In the genomic region with DNA sequence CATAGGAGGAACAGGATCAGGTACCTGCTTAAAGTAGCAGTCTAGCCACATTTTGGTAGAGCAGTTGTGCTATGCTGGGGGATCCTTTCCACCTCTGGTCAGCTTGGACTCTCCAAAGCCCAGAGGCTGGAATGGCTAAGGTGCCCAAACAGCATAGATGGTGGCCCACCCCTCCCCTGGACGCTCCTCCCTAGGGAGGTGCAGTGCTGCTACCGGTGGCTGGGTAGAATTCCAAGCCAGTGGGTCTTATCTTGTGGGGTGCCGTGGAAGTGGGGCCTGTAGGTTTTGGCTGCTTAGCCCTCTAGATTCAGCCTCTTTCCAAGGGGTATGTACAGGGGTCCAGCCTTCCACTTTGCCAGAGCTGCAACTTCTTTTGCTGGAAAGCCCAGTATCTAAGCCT, we compare ENCODE assay signal across 26 cellular contexts.
"Had no signal": no experiment of that assay in that cellular context is flagged by ENCODE, and none has a peak within 500 bp of the region (broad histone marks: within the 10 kb centered on the region; RNA-seq: fewer than 3 reads in every experiment).

No MANE protein-coding gene starts in this region.

- DNase-seq: naive thymus-derived CD8-positive, alpha-beta T cell; nephron progenitor cell; occipital lobe; ovary; psoas muscle; right cardiac atrium; right lobe of liver; stimulated activated CD4-positive, alpha-beta T cell treated with anti-CD3 and anti-CD28 coated beads, Interleukin-15, amount 100 ng/mL, for 24 hours; stimulated activated CD4-positive, alpha-beta T cell treated with anti-CD3 and anti-CD28 coated beads, Interleukin-2, amount 100 ng/mL, for 24 hours; stimulated activated CD4-positive, alpha-beta T cell treated with anti-CD3 and anti-CD28 coated beads, Interleukin-2, amount 100 ng/mL, for 48 hours; stimulated activated CD4-positive, alpha-beta T cell treated with anti-CD3 and anti-CD28 coated beads, Interleukin-4, amount 100 ng/mL, for 24 hours; stimulated activated naive B cell treated with anti-CD40 and anti-IgM and Interleukin-4, amounts not matched to agents 10 μg/mL and 1 μg/mL and 100 μg/mL, for 72 hours; stimulated activated naive CD4-positive, alpha-beta T cell treated with Interleukin-2 at 50 U/mL for 16 hours; stomach; thyroid gland; trophoblast cell; upper lobe of left lung had no signal

- FAIRE-seq: urothelium cell line had no signal

- H3K27me3 ChIP-seq: neutrophil, ovary, right lobe of liver, stomach, thyroid gland, tibial nerve, upper lobe of left lung, vagina had no signal

- H3K4me3 ChIP-seq: ovary, psoas muscle, right lobe of liver, skin epidermis, smooth muscle cell, stomach, thoracic aorta, thyroid gland, tibial nerve, upper lobe of left lung, vagina had no signal

- H3K27ac ChIP-seq: neutrophil, ovary, parathyroid adenoma, psoas muscle, right lobe of liver, skin epidermis, stomach, thoracic aorta, thyroid gland, tibial nerve, upper lobe of left lung, vagina had no signal

- ATAC-seq: naive thymus-derived CD8-positive, alpha-beta T cell; psoas muscle; right cardiac atrium; stimulated activated effector memory CD8-positive, alpha-beta T cell treated with anti-CD3 and anti-CD28 coated beads, Interleukin-12 subunit alpha, Interleukin-12 subunit beta, amount 100 ng/mL, for 72 hours; stimulated activated naive B cell treated with anti-CD40 and anti-IgM and Interleukin-4, amounts not matched to agents 10 μg/mL and 1 μg/mL and 100 μg/mL, for 72 hours had no signal

- H3K4me1 ChIP-seq: parathyroid adenoma, psoas muscle, right lobe of liver, stomach, thyroid gland, tibial nerve, upper lobe of left lung, vagina had no signal

- H3K36me3 ChIP-seq: neutrophil, ovary, right lobe of liver, stomach, thoracic aorta, thyroid gland, tibial nerve, upper lobe of left lung, vagina had no signal

- H3K9me3 ChIP-seq: neutrophil, ovary, thoracic aorta, thyroid gland, vagina had no signal
